ENCODE assay signal across 9 cellular contexts in the genomic region with DNA sequence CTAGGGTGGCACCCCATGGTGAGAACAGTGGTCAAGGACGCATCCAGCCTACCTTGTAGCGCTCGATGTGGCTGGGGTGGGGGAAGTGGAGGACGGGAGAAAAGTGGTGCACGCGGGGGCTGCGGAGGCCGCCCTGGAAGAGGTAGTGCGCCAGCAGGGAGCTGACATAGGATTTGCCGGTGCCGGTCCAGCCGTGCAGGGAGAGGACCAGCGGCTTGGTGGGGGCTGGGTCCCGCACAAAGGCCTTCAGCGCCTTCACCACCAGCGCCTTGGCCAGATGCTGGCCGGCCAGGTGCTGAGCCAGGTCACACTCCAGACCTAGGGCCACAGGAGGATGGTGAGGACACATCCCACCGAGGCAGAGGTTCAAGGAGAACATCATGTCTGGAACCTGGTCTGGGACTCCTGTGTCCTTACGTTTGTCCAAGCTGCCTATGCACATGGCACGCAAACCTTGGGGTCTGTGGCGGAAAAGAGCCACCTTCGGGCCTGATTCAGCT. TPM values are rescaled to one million over a fixed set of nuclear protein-coding genes. Genes with fewer than 3 reads are reported as not detected.
DNase-seq lines count a peak whose midpoint lies in the region; ATAC-seq and TF ChIP-seq lines count a peak whose summit lies in the region.
"Had no signal": no experiment of that assay in that cellular context is flagged by ENCODE, and none has a peak within 500 bp of the region (broad histone marks: within the 10 kb centered on the region; RNA-seq: fewer than 3 reads in every experiment).

No MANE protein-coding gene starts in this region.

- H3K36me3 ChIP-seq in adrenal gland (replicated peaks in 1 of 2) (peaks cover 0 to 20% of the 10 kb centered on the region in 2 donors), testis (ENCODE audit: low read depth, missing control alignments) (no peaks in the 10 kb centered on the region), aorta (ENCODE audit: control insufficient read depth in 1 of 2, insufficient read depth in 2 of 2, low read length in 1 of 2) (no peaks in the 10 kb centered on the region)

- H3K9me3 ChIP-seq in adrenal gland (replicated peaks in 1 of 3) (no peaks in the 10 kb centered on the region), testis (no peaks in the 10 kb centered on the region), aorta (ENCODE audit: control insufficient read depth, low read length) (no peaks in the 10 kb centered on the region)

- H3K27ac Mint-ChIP-seq in activated CD4-positive, alpha-beta T cell treated with anti-CD3 and anti-CD28 coated beads, Interleukin-2, amount 10 ng/mL, durations not matched to agents 7 days and 5 days, result peak overlapping the region; percentile 94

- H3K9me3 Mint-ChIP-seq in activated CD4-positive, alpha-beta T cell treated with anti-CD3 and anti-CD28 coated beads, Interleukin-2, amount 10 ng/mL, durations not matched to agents 7 days and 5 days, result no peaks in the 10 kb centered on the region

- H3K36me3 Mint-ChIP-seq in activated CD4-positive, alpha-beta T cell treated with anti-CD3 and anti-CD28 coated beads, Interleukin-2, amount 10 ng/mL, durations not matched to agents 7 days and 5 days (ENCODE audit: low read depth), result peaks cover 15% of the 10 kb centered on the region

- H3K4me3 Mint-ChIP-seq in activated CD4-positive, alpha-beta T cell treated with anti-CD3 and anti-CD28 coated beads, Interleukin-2, amount 10 ng/mL, durations not matched to agents 7 days and 5 days, result peak overlapping the region; percentile 82

- H3K27me3 Mint-ChIP-seq in activated CD4-positive, alpha-beta T cell treated with anti-CD3 and anti-CD28 coated beads, Interleukin-2, amount 10 ng/mL, durations not matched to agents 7 days and 5 days, result no peaks in the 10 kb centered on the region

- H3K27me3 ChIP-seq in adrenal gland (no peaks in the 10 kb centered on the region), layer of hippocampus (ENCODE audit: control insufficient read depth, insufficient read depth, low read length) (no peaks in the 10 kb centered on the region), testis (no peaks in the 10 kb centered on the region), aorta (ENCODE audit: control insufficient read depth in 1 of 2, insufficient read depth in 2 of 2, low read length in 1 of 2) (no peaks in the 10 kb centered on the region)

- H3K4me1 Mint-ChIP-seq in activated CD4-positive, alpha-beta T cell treated with anti-CD3 and anti-CD28 coated beads, Interleukin-2, amount 10 ng/mL, durations not matched to agents 7 days and 5 days, result peaks cover 27% of the 10 kb centered on the region

- ATAC-seq in aorta (ENCODE audit: low FRiP score) (no peak), GM18868 (IDR thresholded peaks at IDR 0.05; ENCODE audit: unreplicated experiment) (no peak)

- 33 to 54% (median 44%) methylated on average over 11 to 22 of the region's 22 CpGs for WGBS in adrenal gland, 4 donors
- 12 to 48% methylated on average over 15 to 22 of the region's 22 CpGs for WGBS in testis, 2 donors
- WGBS in aorta, 2 donors, result 29 to 34% methylated on average over 22 of the region's 22 CpGs

- H3K4me1 ChIP-seq in adrenal gland (replicated peaks in 1 of 2), result peaks cover 6 to 13% of the 10 kb centered on the region in 2 donors
- H3K4me1 ChIP-seq in testis, result peaks cover 35% of the 10 kb centered on the region
- H3K4me1 ChIP-seq in aorta (ENCODE audit: control insufficient read depth in 1 of 2, insufficient read depth in 2 of 2, low read length in 2 of 2), result no peaks in the 10 kb centered on the region

- H3K4me3 ChIP-seq in adrenal gland (peak overlapping the region in 2 of 4 donors; percentile 76 to 82), testis (peak overlapping the region; percentile 77 to 88), aorta (ENCODE audit: low read length in 2 of 2) (no peak overlapping the region)

- TF ChIP-seq POLR2A in adrenal gland (IDR thresholded peaks at IDR 0.05) (no peak), testis (IDR thresholded peaks at IDR 0.05) (no peak)

- no peak for TF ChIP-seq CTCF in adrenal gland (IDR thresholded peaks at IDR 0.05)
- no peak for TF ChIP-seq CTCF in testis (IDR thresholded peaks at IDR 0.05)

- CTCF ChIA-PET in activated CD4-positive, alpha-beta T cell treated with anti-CD3 and anti-CD28 coated beads, Interleukin-2, amount 10 ng/mL, durations not matched to agents 7 days and 5 days (lab: Charles Lee), result interaction anchor here (0.6 to 3.0 kb wide), 70 partner anchors 9 to 403 kb away, joined by 3 to 31 read pairs (median 5); a partner anchor contains a TSS

- DNase-seq in activated CD4-positive, alpha-beta T cell treated with anti-CD3 and anti-CD28 coated beads, Interleukin-2, amount 10 ng/mL, durations not matched to agents 7 days and 5 days, result no peak
- no peak for DNase-seq in activated CD4-positive, alpha-beta T cell treated with anti-CD3 and anti-CD28 coated beads for 48 hours
- DNase-seq in adrenal gland (peak in 1 of 7 donors; percentile 48), testis (no peak), D341Med (ENCODE audit: low spot score) (no peak), aorta (no peak)

- H3K27ac ChIP-seq in adrenal gland (peak overlapping the region in 3 of 5 donors; percentile 89 to 95 (median 93)), layer of hippocampus (ENCODE audit: low read depth, low read length) (peak overlapping the region; percentile 93), testis (peak overlapping the region; percentile 72 to 94), aorta (ENCODE audit: low read depth in 1 of 2, low read length in 2 of 2) (peak overlapping the region in 1 of 2 donors; percentile 14)

- POLR2A ChIA-PET in activated CD4-positive, alpha-beta T cell treated with anti-CD3 and anti-CD28 coated beads, Interleukin-2, amount 10 ng/mL, durations not matched to agents 7 days and 5 days (lab: Charles Lee), result interaction anchor here (1.5 kb wide), 1 partner anchor 51 kb away, joined by 3 read pairs; no protein-coding TSS in a partner anchor

- intact Hi-C loops in adrenal gland (cut with DNase I) (loop anchor here (2.0 to 10.0 kb wide), 4 partner anchors 142 to 229 kb away; no protein-coding TSS in a partner anchor), testis (cut with DNase I; ENCODE audit: low total_unique reads) (loop anchor here (5.0 to 10.0 kb wide), 2 partner anchors 141 to 142 kb away; a partner anchor contains a TSS), aorta (cut with DNase I) (loop anchor here (1.0 to 10.0 kb wide), 4 partner anchors 141 to 229 kb away; no protein-coding TSS in a partner anchor)

RNA-seq across cellular contexts. Expression of a gene that starts 0.8 kb away (rescaled TPM):
- total RNA-seq in activated CD4-positive, alpha-beta T cell treated with anti-CD3 and anti-CD28 coated beads, Interleukin-2, amount 10 ng/mL, durations not matched to agents 7 days and 5 days, result 10 to 100 TPM; 21.7 to 24.0 TPM
- 10 to 100 TPM; 10.8 to 30.6 (median 18.5) TPM for total RNA-seq in adrenal gland
- polyA plus RNA-seq in adrenal gland, result 10 to 100 TPM in 2 of 3 donors, 1 to 10 TPM in 1; 4.3 to 16.9 (median 14.6) TPM
- 10 to 100 TPM; 28.7 to 32.0 TPM for total RNA-seq in testis
- 30.4 TPM for polyA plus RNA-seq in testis (ENCODE audit: insufficient read depth, low read depth, low replicate concordance)
- total RNA-seq in aorta, result 1 to 10 TPM; 5.8 to 8.0 TPM
- 10 to 100 TPM in 1 of 2 donors, 1 to 10 TPM in 1; 4.5 to 12.7 TPM for polyA plus RNA-seq in aorta

RNA-seq across cellular contexts. Expression of a gene that starts 18.4 kb away (rescaled TPM):
- 1 to 10 TPM; 1.2 to 1.6 TPM for total RNA-seq in activated CD4-positive, alpha-beta T cell treated with anti-CD3 and anti-CD28 coated beads, Interleukin-2, amount 10 ng/mL, durations not matched to agents 7 days and 5 days
- total RNA-seq in adrenal gland, result 1 to 10 TPM in 1 of 8 donors, under 1 TPM in 5, not detected in 2; under 0.01 to 1.0 (median 0.20) TPM
- under 1 TPM; 0.11 to 0.57 (median 0.48) TPM for polyA plus RNA-seq in adrenal gland
- total RNA-seq in testis, result 10 to 100 TPM; 25.0 to 32.7 TPM
- polyA plus RNA-seq in testis (ENCODE audit: insufficient read depth, low read depth, low replicate concordance), result 46.2 TPM
- under 1 TPM; 0.16 to 0.30 TPM for total RNA-seq in aorta
- polyA plus RNA-seq in aorta, result not detected
- total RNA-seq: HT1080 had no signal

RNA-seq across cellular contexts. Expression of a gene that starts 18.8 kb away (rescaled TPM):
- total RNA-seq in activated CD4-positive, alpha-beta T cell treated with anti-CD3 and anti-CD28 coated beads, Interleukin-2, amount 10 ng/mL, durations not matched to agents 7 days and 5 days, result 10 to 100 TPM in 1 of 2 experiments, 1 to 10 TPM in 1; 8.7 to 11.0 TPM
- 10 to 100 TPM; 20.8 to 34.8 (median 24.3) TPM for total RNA-seq in adrenal gland
- polyA plus RNA-seq in adrenal gland, result 10 to 100 TPM in 2 of 3 donors, 1 to 10 TPM in 1; 3.4 to 32.8 (median 19.5) TPM
- total RNA-seq in testis, result 10 to 100 TPM; 19.0 to 24.5 TPM
- polyA plus RNA-seq in testis (ENCODE audit: insufficient read depth, low read depth, low replicate concordance), result 18.2 TPM
- total RNA-seq in aorta, result 10 to 100 TPM in 1 of 2 donors, 1 to 10 TPM in 1; 9.8 to 12.2 TPM
- 10 to 100 TPM; 12.1 to 23.2 TPM for polyA plus RNA-seq in aorta

RNA-seq across cellular contexts. Expression of a gene that starts 27.5 kb away (rescaled TPM):
- not detected for total RNA-seq in activated CD4-positive, alpha-beta T cell treated with anti-CD3 and anti-CD28 coated beads, Interleukin-2, amount 10 ng/mL, durations not matched to agents 7 days and 5 days
- total RNA-seq in adrenal gland (under 1 TPM in 4 of 8 donors, not detected in 4; 0.11 to 0.29 (median 0.17) TPM), testis (10 to 100 TPM; 11.6 to 26.5 TPM), aorta (under 1 TPM; 0.16 to 0.60 TPM)
- polyA plus RNA-seq in adrenal gland (under 1 TPM in 2 of 3 donors, not detected in 1; 0.67 to 0.88 TPM), testis (ENCODE audit: insufficient read depth, low read depth, low replicate concordance) (30.6 TPM), aorta (under 1 TPM in 1 of 2 donors, not detected in 1; 0.69 TPM)
- total RNA-seq: HT1080 had no signal

RNA-seq across cellular contexts. Expression of a gene that starts 44.2 kb away (rescaled TPM):
- 10 to 100 TPM; 67.9 to 71.4 TPM for total RNA-seq in activated CD4-positive, alpha-beta T cell treated with anti-CD3 and anti-CD28 coated beads, Interleukin-2, amount 10 ng/mL, durations not matched to agents 7 days and 5 days
- 10 to 100 TPM in 4 of 8 donors, 1 to 10 TPM in 4; 4.4 to 14.2 (median 10.3) TPM for total RNA-seq in adrenal gland
- polyA plus RNA-seq in adrenal gland, result 10 to 100 TPM in 2 of 3 donors, 1 to 10 TPM in 1; 2.1 to 27.1 (median 19.1) TPM
- total RNA-seq in testis, result 1 to 10 TPM; 6.6 to 9.6 TPM
- polyA plus RNA-seq in testis (ENCODE audit: insufficient read depth, low read depth, low replicate concordance), result 8.8 TPM
- total RNA-seq in aorta, result 10 to 100 TPM; 19.7 to 34.8 TPM
- 1 to 10 TPM in 1 of 2 donors, under 1 TPM in 1; 0.13 to 2.0 TPM for polyA plus RNA-seq in aorta
- total RNA-seq: HT1080 had no signal

Comparison
In these comparisons a context has a peak if more than half of its experiments do, and no peak if none do; other contexts are left out.
1. H3K4me3 ChIP-seq: peak in testis (2 of 2); none in aorta (0 of 2).
2. RNA of a gene that starts 18.4 kb away (total RNA-seq): 25.0 to 32.7 TPM in testis; 1.2 to 1.6 TPM in activated CD4-positive, alpha-beta T cell treated with anti-CD3 and anti-CD28 coated beads, Interleukin-2, amount 10 ng/mL, durations not matched to agents 7 days and 5 days, 0.16 to 0.30 TPM in aorta and under 0.01 to 1.0 TPM in adrenal gland; every median in the first group is over 4 times any median in the second.